Comparison of ENCODE assay signal across 8 cellular contexts in the genomic region with DNA sequence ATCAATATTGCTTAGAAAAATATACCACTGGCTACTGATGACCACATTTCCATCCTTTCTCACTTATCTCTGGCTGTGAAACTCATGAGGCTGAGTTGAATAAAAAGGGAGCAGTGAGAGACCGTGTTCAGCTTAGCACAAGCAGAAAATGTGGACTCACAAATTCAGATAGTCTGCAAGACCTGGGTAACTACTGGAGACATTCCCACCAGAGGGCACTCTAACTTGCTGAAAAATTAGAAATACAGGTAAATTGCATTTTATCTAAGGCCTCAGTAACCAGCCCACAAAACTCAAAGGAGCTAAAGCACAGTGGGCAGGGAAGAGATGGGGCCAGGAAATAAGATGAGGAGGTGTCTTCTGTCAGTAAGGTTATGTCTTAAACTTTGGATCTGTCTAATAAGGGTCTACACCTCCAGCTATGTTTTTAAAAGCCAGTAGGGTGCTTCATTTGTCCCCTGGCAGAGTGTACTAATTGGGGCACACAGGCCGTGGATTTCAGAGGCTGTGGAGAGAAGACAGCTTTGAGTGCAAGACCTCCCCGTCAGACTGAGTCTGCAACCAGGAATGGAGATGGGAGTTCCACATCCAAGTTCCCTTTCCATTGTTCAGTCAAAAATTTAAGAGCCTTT. TPM values are rescaled to one million over a fixed set of nuclear protein-coding genes. Genes with fewer than 3 reads are reported as not detected.
DNase-seq lines count a peak whose midpoint lies in the region; ATAC-seq and TF ChIP-seq lines count a peak whose summit lies in the region.

No MANE protein-coding gene starts in this region.

- peaks cover 0 to 8% (median 0%) of the 10 kb centered on the region in 7 donors for H3K4me1 Mint-ChIP-seq in naive thymus-derived CD4-positive, alpha-beta T cell
- H3K4me1 Mint-ChIP-seq in activated T-helper 2 cell treated with anti-CD3 and anti-CD28 coated beads, Interferon-gamma antibody, Interleukin-2, Interleukin-4, amounts not matched to agents 10 μg/mL and 5 μg/mL and 100 μg/mL, durations not matched to agents 14 hours and 24 hours and 36 hours (ENCODE audit: low read depth) = peaks cover 5% of the 10 kb centered on the region

- no peaks in the 10 kb centered on the region for H3K9me3 Mint-ChIP-seq in naive thymus-derived CD4-positive, alpha-beta T cell
- H3K9me3 Mint-ChIP-seq in activated T-helper 2 cell treated with anti-CD3 and anti-CD28 coated beads, Interferon-gamma antibody, Interleukin-2, Interleukin-4, amounts not matched to agents 10 μg/mL and 5 μg/mL and 100 μg/mL, durations not matched to agents 14 hours and 24 hours and 36 hours = no peaks in the 10 kb centered on the region

- DNase-seq in Ammon's horn (ENCODE audit: low spot score) (peak; percentile 69), LNCaP clone FGC (ENCODE audit: low read depth) (no peak), SJCRH30 (peak; percentile 16 to 63)
- DNase-seq in effector CD4-positive, alpha-beta T cell = peak; percentile 10
- DNase-seq in naive thymus-derived CD4-positive, alpha-beta T cell = peak in 7 of 9 donors; percentile 11 to 51 (median 36)
- DNase-seq in activated T-helper 2 cell treated with anti-CD3 and anti-CD28 coated beads, Interferon-gamma antibody, Interleukin-2, Interleukin-4, amounts not matched to agents 10 μg/mL and 5 μg/mL and 100 μg/mL, durations not matched to agents 14 hours and 24 hours and 36 hours (ENCODE audit: low spot score) = no peak

- H3K27me3 ChIP-seq in SJCRH30 = no peaks in the 10 kb centered on the region
- no peaks in the 10 kb centered on the region for H3K27me3 ChIP-seq in naive thymus-derived CD4-positive, alpha-beta T cell (ENCODE audit: control insufficient read depth in 2 of 2, insufficient read depth in 2 of 2, low read length in 2 of 2)

- no peak overlapping the region for H3K27ac ChIP-seq in SJCRH30
- H3K27ac ChIP-seq in naive thymus-derived CD4-positive, alpha-beta T cell (ENCODE audit: low read depth, low read length) = no peak overlapping the region

- intact Hi-C loops in naive thymus-derived CD4-positive, alpha-beta T cell (cut with micrococcal nuclease) = loop anchor here (1.0 to 10.0 kb wide), 4 partner anchors 8 to 1143 kb away; a partner anchor contains a TSS
- intact Hi-C loops in activated T-helper 2 cell treated with anti-CD3 and anti-CD28 coated beads, Interferon-gamma antibody, Interleukin-2, Interleukin-4, amounts not matched to agents 10 μg/mL and 5 μg/mL and 100 μg/mL, durations not matched to agents 14 hours and 24 hours and 36 hours (cut with micrococcal nuclease) = loop anchor here (2.0 to 5.0 kb wide), 2 partner anchors 39 to 387 kb away; no protein-coding TSS in a partner anchor

- no peaks in the 10 kb centered on the region for H3K9me3 ChIP-seq in SJCRH30 (replicated peaks)
- H3K9me3 ChIP-seq in naive thymus-derived CD4-positive, alpha-beta T cell (ENCODE audit: control insufficient read depth in 2 of 3, low read length in 3 of 3) = no peaks in the 10 kb centered on the region

- ATAC-seq in naive thymus-derived CD4-positive, alpha-beta T cell = peak; percentile 65
- no peak for ATAC-seq in GM21526 (IDR thresholded peaks at IDR 0.05; ENCODE audit: low FRiP score, unreplicated experiment)

- POLR2A ChIA-PET in naive thymus-derived CD4-positive, alpha-beta T cell (lab: Charles Lee) = interaction anchor here (0.6 to 1.2 kb wide), 3 partner anchors 9 to 207 kb away, joined by 3 to 4 read pairs (median 3); a partner anchor contains a TSS

- TF ChIP-seq CTCF in GM12872 (IDR thresholded peaks at IDR 0.05; ENCODE audit: insufficient read depth, low read depth, low read length) (peak; percentile 77), LNCaP clone FGC (IDR thresholded peaks at IDR 0.05; ENCODE audit: control insufficient read depth, extremely low read depth, insufficient read depth) (peak; percentile 74)

- no peaks in the 10 kb centered on the region for H3K4me1 ChIP-seq in SJCRH30
- H3K4me1 ChIP-seq in naive thymus-derived CD4-positive, alpha-beta T cell (ENCODE audit: control insufficient read depth in 2 of 2, insufficient read depth in 2 of 2, low read length in 2 of 2) = no peaks in the 10 kb centered on the region

- H3K4me3 ChIP-seq in LNCaP clone FGC (ENCODE audit: low read depth, low read length) = no peak overlapping the region
- no peak overlapping the region for H3K4me3 ChIP-seq in SJCRH30
- no peak overlapping the region for H3K4me3 ChIP-seq in naive thymus-derived CD4-positive, alpha-beta T cell (ENCODE audit: low read length)

- CTCF ChIA-PET in naive thymus-derived CD4-positive, alpha-beta T cell (lab: Charles Lee) = interaction anchor here (0.7 to 11.8 kb wide), 12 partner anchors 8 to 392 kb away, joined by 3 to 261 read pairs (median 6); a partner anchor contains a TSS

- H3K27ac Mint-ChIP-seq in naive thymus-derived CD4-positive, alpha-beta T cell = no peak overlapping the region
- H3K27ac Mint-ChIP-seq in activated T-helper 2 cell treated with anti-CD3 and anti-CD28 coated beads, Interferon-gamma antibody, Interleukin-2, Interleukin-4, amounts not matched to agents 10 μg/mL and 5 μg/mL and 100 μg/mL, durations not matched to agents 14 hours and 24 hours and 36 hours = no peak overlapping the region

- no peaks in the 10 kb centered on the region for H3K36me3 ChIP-seq in SJCRH30
- no peaks in the 10 kb centered on the region for H3K36me3 ChIP-seq in naive thymus-derived CD4-positive, alpha-beta T cell (ENCODE audit: control insufficient read depth in 2 of 3, insufficient read depth in 3 of 3, low read length in 3 of 3)

- no peak overlapping the region for H3K4me3 Mint-ChIP-seq in naive thymus-derived CD4-positive, alpha-beta T cell
- no peak overlapping the region for H3K4me3 Mint-ChIP-seq in activated T-helper 2 cell treated with anti-CD3 and anti-CD28 coated beads, Interferon-gamma antibody, Interleukin-2, Interleukin-4, amounts not matched to agents 10 μg/mL and 5 μg/mL and 100 μg/mL, durations not matched to agents 14 hours and 24 hours and 36 hours (ENCODE audit: low read depth)

- H3K27me3 Mint-ChIP-seq in naive thymus-derived CD4-positive, alpha-beta T cell = peaks cover 6 to 41% (median 16%) of the 10 kb centered on the region in 5 donors
- peaks cover 27% of the 10 kb centered on the region for H3K27me3 Mint-ChIP-seq in activated T-helper 2 cell treated with anti-CD3 and anti-CD28 coated beads, Interferon-gamma antibody, Interleukin-2, Interleukin-4, amounts not matched to agents 10 μg/mL and 5 μg/mL and 100 μg/mL, durations not matched to agents 14 hours and 24 hours and 36 hours (ENCODE audit: low read depth)

- H3K36me3 Mint-ChIP-seq in naive thymus-derived CD4-positive, alpha-beta T cell = no peaks in the 10 kb centered on the region
- H3K36me3 Mint-ChIP-seq in activated T-helper 2 cell treated with anti-CD3 and anti-CD28 coated beads, Interferon-gamma antibody, Interleukin-2, Interleukin-4, amounts not matched to agents 10 μg/mL and 5 μg/mL and 100 μg/mL, durations not matched to agents 14 hours and 24 hours and 36 hours (ENCODE audit: low read depth) = no peaks in the 10 kb centered on the region

RNA-seq across cellular contexts. Expression of a gene that starts 8.7 kb away (rescaled TPM):
- 73.1 and 75.1 TPM in 2 replicates for total RNA-seq in SJCRH30 (2014; rRNA removed; shearing (Covaris generic))
- total RNA-seq in naive thymus-derived CD4-positive, alpha-beta T cell = 10 to 100 TPM; 10.4 to 45.1 (median 14.5) TPM
- polyA plus RNA-seq in naive thymus-derived CD4-positive, alpha-beta T cell = 10 to 100 TPM; 35.0 to 75.9 TPM
- 43.9 and 47.4 TPM in 2 replicates for total RNA-seq in activated T-helper 2 cell treated with anti-CD3 and anti-CD28 coated beads, Interferon-gamma antibody, Interleukin-2, Interleukin-4, amounts not matched to agents 10 μg/mL and 5 μg/mL and 100 μg/mL, durations not matched to agents 14 hours and 24 hours and 36 hours

RNA-seq across cellular contexts. Expression of a gene that starts 29.2 kb away (rescaled TPM):
- 29.1 and 32.1 TPM in 2 replicates for total RNA-seq in SJCRH30 (2014; rRNA removed; shearing (Covaris generic))
- 10 to 100 TPM; 12.1 to 27.3 (median 22.5) TPM for total RNA-seq in naive thymus-derived CD4-positive, alpha-beta T cell
- 10 to 100 TPM; 24.4 to 24.7 TPM for polyA plus RNA-seq in naive thymus-derived CD4-positive, alpha-beta T cell
- 15.7 and 16.2 TPM in 2 replicates for total RNA-seq in activated T-helper 2 cell treated with anti-CD3 and anti-CD28 coated beads, Interferon-gamma antibody, Interleukin-2, Interleukin-4, amounts not matched to agents 10 μg/mL and 5 μg/mL and 100 μg/mL, durations not matched to agents 14 hours and 24 hours and 36 hours

RNA-seq across cellular contexts. Expression of a gene that starts 29.5 kb away (rescaled TPM):
- total RNA-seq in SJCRH30 (2014; rRNA removed; shearing (Covaris generic)) = 2.2 and 3.1 TPM in 2 replicates
- total RNA-seq in naive thymus-derived CD4-positive, alpha-beta T cell = 10 to 100 TPM; 15.1 to 38.5 (median 25.7) TPM
- polyA plus RNA-seq in naive thymus-derived CD4-positive, alpha-beta T cell = 100 to 1,000 TPM in 1 of 2 donors, 10 to 100 TPM in 1; 41.3 to 108 TPM
- 14.2 and 15.5 TPM in 2 replicates for total RNA-seq in activated T-helper 2 cell treated with anti-CD3 and anti-CD28 coated beads, Interferon-gamma antibody, Interleukin-2, Interleukin-4, amounts not matched to agents 10 μg/mL and 5 μg/mL and 100 μg/mL, durations not matched to agents 14 hours and 24 hours and 36 hours

RNA-seq across cellular contexts. Expression of a gene that starts 53.8 kb away (rescaled TPM):
- 0.02 TPM in 1 of 2 replicates, not detected in the other for total RNA-seq in SJCRH30 (2014; rRNA removed; shearing (Covaris generic))
- under 1 TPM in 3 of 5 experiments, not detected in 2; 0.05 TPM for total RNA-seq in naive thymus-derived CD4-positive, alpha-beta T cell
- polyA plus RNA-seq in naive thymus-derived CD4-positive, alpha-beta T cell = not detected
- not detected in 2 replicates for total RNA-seq in activated T-helper 2 cell treated with anti-CD3 and anti-CD28 coated beads, Interferon-gamma antibody, Interleukin-2, Interleukin-4, amounts not matched to agents 10 μg/mL and 5 μg/mL and 100 μg/mL, durations not matched to agents 14 hours and 24 hours and 36 hours

RNA-seq across cellular contexts. Expression of a gene that starts 55.6 kb away (rescaled TPM):
- total RNA-seq in SJCRH30 (2014; rRNA removed; shearing (Covaris generic)) = 4.2 and 4.4 TPM in 2 replicates
- total RNA-seq in naive thymus-derived CD4-positive, alpha-beta T cell = 10 to 100 TPM in 4 of 5 experiments, 1 to 10 TPM in 1; 8.6 to 29.6 (median 26.8) TPM
- polyA plus RNA-seq in naive thymus-derived CD4-positive, alpha-beta T cell = 10 to 100 TPM; 12.6 to 17.3 TPM
- 4.8 and 5.0 TPM in 2 replicates for total RNA-seq in activated T-helper 2 cell treated with anti-CD3 and anti-CD28 coated beads, Interferon-gamma antibody, Interleukin-2, Interleukin-4, amounts not matched to agents 10 μg/mL and 5 μg/mL and 100 μg/mL, durations not matched to agents 14 hours and 24 hours and 36 hours

Comparison
In these comparisons a context has a peak if more than half of its experiments do, and no peak if none do; other contexts are left out.
1. DNase-seq: peak in Ammon's horn (single experiment), SJCRH30 (2 of 2), effector CD4-positive, alpha-beta T cell (single experiment) and naive thymus-derived CD4-positive, alpha-beta T cell (7 of 9); none in LNCaP clone FGC (single experiment) and activated T-helper 2 cell treated with anti-CD3 and anti-CD28 coated beads, Interferon-gamma antibody, Interleukin-2, Interleukin-4, amounts not matched to agents 10 μg/mL and 5 μg/mL and 100 μg/mL, durations not matched to agents 14 hours and 24 hours and 36 hours (single experiment).